Comparison of ENCODE assay signal across 16 cellular contexts in the genomic region with DNA sequence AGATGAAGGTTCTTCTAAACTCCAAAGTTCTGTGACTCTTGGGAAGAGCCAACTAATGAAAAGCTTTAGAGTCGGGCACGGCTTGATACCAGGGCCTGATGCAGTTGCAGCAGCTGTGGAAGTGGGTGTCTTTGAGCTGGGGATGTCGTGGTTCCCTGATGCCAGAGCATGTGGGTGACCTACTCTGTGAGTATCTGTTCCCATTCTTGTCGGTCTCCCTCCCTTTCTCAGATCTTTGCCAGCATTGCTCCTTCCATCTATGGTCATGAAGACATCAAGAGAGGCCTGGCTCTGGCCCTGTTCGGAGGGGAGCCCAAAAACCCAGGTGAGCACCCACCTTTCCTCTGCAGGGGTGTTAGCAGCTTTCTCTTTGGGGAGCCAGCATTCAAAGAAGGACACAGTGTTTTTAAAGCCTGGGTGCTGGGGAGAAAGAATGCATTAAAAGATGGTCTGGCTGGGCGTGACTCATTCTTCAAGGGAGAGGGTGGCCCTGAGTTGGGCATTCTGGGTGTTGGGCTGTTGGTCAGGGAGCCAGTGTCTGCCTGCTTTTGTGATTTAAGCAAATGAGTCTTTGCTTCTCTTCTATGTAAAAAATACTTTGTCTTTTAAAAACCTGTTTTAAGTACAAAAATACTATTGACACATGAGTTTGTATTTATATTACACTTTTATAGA. TPM values are rescaled to one million over a fixed set of nuclear protein-coding genes. Genes with fewer than 3 reads are reported as not detected.
DNase-seq lines count a peak whose midpoint lies in the region; TF ChIP-seq lines count a peak whose summit lies in the region.
"Had no signal": no experiment of that assay in that cellular context is flagged by ENCODE, and none has a peak within 500 bp of the region (broad histone marks: within the 10 kb centered on the region; RNA-seq: fewer than 3 reads in every experiment).

No MANE protein-coding gene starts in this region.

- no peak overlapping the region for H3K4me2 ChIP-seq in GM23248 (ENCODE audit: unreplicated experiment)
- H3K4me2 ChIP-seq: BLaER1 treated with 17β-estradiol and CSF1 and Interleukin-3, amounts not matched to agents 10 nM and 100 nM had no signal

- H3K4me1 ChIP-seq in GM23248 (ENCODE audit: insufficient read depth) (peaks cover 33% of the 10 kb centered on the region), adrenal gland (replicated peaks in 1 of 2) (peaks cover 0 to 3% of the 10 kb centered on the region in 2 donors)

- H3K9me3 Mint-ChIP-seq in Calu3 (ENCODE audit: low read depth, unreplicated experiment): no peaks in the 10 kb centered on the region
- H3K9me3 Mint-ChIP-seq in T-helper 2 cell treated with Interferon-gamma antibody and Interleukin-4, amounts not matched to agents 5 μg/mL and 100 μg/mL, for 36 hours: no peaks in the 10 kb centered on the region

- H3K9me2 ChIP-seq in GM23248 (ENCODE audit: insufficient read depth): no peaks in the 10 kb centered on the region

- H3K9me3 ChIP-seq in GM23248 (ENCODE audit: low read depth) (no peaks in the 10 kb centered on the region), adrenal gland (replicated peaks in 1 of 3) (no peaks in the 10 kb centered on the region)
- H3K9me3 ChIP-seq: BLaER1 treated with 17β-estradiol and CSF1 and Interleukin-3, amounts not matched to agents 10 nM and 100 nM had no signal

- CTCF ChIA-PET in Calu3 (lab: Charles Lee): no interaction called here

- no peaks in the 10 kb centered on the region for H4K20me1 ChIP-seq in GM23248 (ENCODE audit: insufficient read depth)

- H3K79me2 ChIP-seq in GM23248 (ENCODE audit: insufficient read depth): no peaks in the 10 kb centered on the region

- H3K4me1 Mint-ChIP-seq in Calu3 (ENCODE audit: low read depth, unreplicated experiment): peaks cover 8% of the 10 kb centered on the region
- peaks cover 13% of the 10 kb centered on the region for H3K4me1 Mint-ChIP-seq in T-helper 2 cell treated with Interferon-gamma antibody and Interleukin-4, amounts not matched to agents 5 μg/mL and 100 μg/mL, for 36 hours (ENCODE audit: low read depth)

- peaks cover 8% of the 10 kb centered on the region; the same call in 1 of the 2 replicates for H3F3A ChIP-seq in GM23248 (ENCODE audit: insufficient read depth)

- H3K4me3 Mint-ChIP-seq in Calu3 (ENCODE audit: low read depth, unreplicated experiment): no peak overlapping the region
- no peak overlapping the region for H3K4me3 Mint-ChIP-seq in T-helper 2 cell treated with Interferon-gamma antibody and Interleukin-4, amounts not matched to agents 5 μg/mL and 100 μg/mL, for 36 hours

- TF ChIP-seq CTCF in Calu3 (IDR thresholded peaks at IDR 0.05; ENCODE audit: unreplicated experiment) (no peak), adrenal gland (IDR thresholded peaks at IDR 0.05) (no peak)

- H3K27ac ChIP-seq in GM23248: no peak overlapping the region
- no peak overlapping the region for H3K27ac ChIP-seq in adrenal gland
- H3K27ac ChIP-seq: BLaER1 treated with 17β-estradiol and CSF1 and Interleukin-3, amounts not matched to agents 10 nM and 100 nM; HL-60 had no signal

- H3K36me3 ChIP-seq in GM23248 (ENCODE audit: low read depth) (no peaks in the 10 kb centered on the region), adrenal gland (replicated peaks in 1 of 2) (peaks cover 0 to 2% of the 10 kb centered on the region in 2 donors)

- H3K27ac Mint-ChIP-seq in Calu3 (ENCODE audit: unreplicated experiment): peak overlapping the region; percentile 13
- no peak overlapping the region for H3K27ac Mint-ChIP-seq in T-helper 2 cell treated with Interferon-gamma antibody and Interleukin-4, amounts not matched to agents 5 μg/mL and 100 μg/mL, for 36 hours

- WGBS in GM23248 (ENCODE audit: low coverage in 1 of 2, low lambda C conversion rate in 2 of 2, missing lambda C conversion rate in 2 of 2), 2 experiments: 74 to 78% methylated on average over 6 of the region's 6 CpGs
- 78 to 86% (median 85%) methylated on average over 6 of the region's 6 CpGs for WGBS in adrenal gland, 4 donors

- H3K9ac ChIP-seq in GM23248: no peak overlapping the region
- H3K9ac ChIP-seq: BLaER1 treated with 17β-estradiol and CSF1 and Interleukin-3, amounts not matched to agents 10 nM and 100 nM had no signal

- TF ChIP-seq POLR2A in adrenal gland (IDR thresholded peaks at IDR 0.05): no peak

- intact Hi-C loops in Calu3 (cut with micrococcal nuclease; ENCODE audit: unreplicated experiment): no loop called here
- intact Hi-C loops in adrenal gland (cut with DNase I): no loop called here
- intact Hi-C loops in posterior vena cava (cut with DNase I): no loop called here

- no peaks in the 10 kb centered on the region for H3K27me3 Mint-ChIP-seq in Calu3 (ENCODE audit: unreplicated experiment)
- H3K27me3 Mint-ChIP-seq in T-helper 2 cell treated with Interferon-gamma antibody and Interleukin-4, amounts not matched to agents 5 μg/mL and 100 μg/mL, for 36 hours (ENCODE audit: low read depth): no peaks in the 10 kb centered on the region

- DNase-seq in Calu3 (no peak), GM23248 (peak; percentile 53), adrenal gland (peak in 4 of 7 donors; percentile 36 to 55 (median 52)), posterior vena cava (ENCODE audit: low spot score) (peak; percentile 44), ecto neural progenitor cell (ENCODE audit: low spot score) (no peak), cerebellar nuclear complex (lab: John Stamatoyannopoulos, UW) (no peak)
- DNase-seq in T-helper 2 cell treated with Interferon-gamma antibody and Interleukin-4, amounts not matched to agents 5 μg/mL and 100 μg/mL, for 36 hours (ENCODE audit: low spot score): no peak
- DNase-seq: NCI-H1092 treated with DMSO at 0.1 percent for 48 hours; NCI-H1694; NCI-H345; NCI-H69; NK-92 treated with Interleukin-12 subunit alpha and Interleukin-12 subunit beta, amount 100 ng/mL, for 24 hours; OCI-M1 had no signal

- H3K27me3 ChIP-seq in GM23248 (replicated peaks; ENCODE audit: insufficient read depth) (no peaks in the 10 kb centered on the region), adrenal gland (no peaks in the 10 kb centered on the region)
- H3K27me3 ChIP-seq: BLaER1 treated with 17β-estradiol and CSF1 and Interleukin-3, amounts not matched to agents 10 nM and 100 nM had no signal

- no peak overlapping the region for H2AFZ ChIP-seq in GM23248

- no TSS peak for BruUV-seq in Calu3 (replicated peaks; lab: Mats Ljungman, UMichigan)

- H3K4me3 ChIP-seq in GM23248: no peak overlapping the region
- H3K4me3 ChIP-seq in adrenal gland: no peak overlapping the region
- H3K4me3 ChIP-seq: BLaER1 treated with 17β-estradiol and CSF1 and Interleukin-3, amounts not matched to agents 10 nM and 100 nM; K562 had no signal

- H3K36me3 Mint-ChIP-seq in Calu3 (ENCODE audit: insufficient read depth, unreplicated experiment): peaks cover 30% of the 10 kb centered on the region
- peaks cover 68% of the 10 kb centered on the region for H3K36me3 Mint-ChIP-seq in T-helper 2 cell treated with Interferon-gamma antibody and Interleukin-4, amounts not matched to agents 5 μg/mL and 100 μg/mL, for 36 hours (ENCODE audit: low read depth)

- in situ Hi-C loops in GM23248 (cut with MboI): no loop called here

RNA-seq across cellular contexts. Expression of a gene that starts 13.2 kb away (rescaled TPM):
- total RNA-seq in Calu3 (2022): 36.1 and 43.6 TPM in 2 replicates
- total RNA-seq in GM23248 (2014; rRNA removed; shearing (Covaris generic)): 0.89 and 2.5 TPM in 2 replicates
- polyA plus RNA-seq in GM23248 (2016; fragmentation: Nextera tagmentation; extraction: Ambion mirVana): 1.2 and 1.8 TPM in 2 replicates
- 10 to 100 TPM; 22.0 to 52.4 (median 25.8) TPM for total RNA-seq in adrenal gland
- 10 to 100 TPM; 17.0 to 28.7 (median 22.5) TPM for polyA plus RNA-seq in adrenal gland
- total RNA-seq in posterior vena cava: 1 to 10 TPM; 2.0 to 2.5 TPM

RNA-seq across cellular contexts. Expression of a gene that starts 17.6 kb away (rescaled TPM):
- total RNA-seq in Calu3 (2022): 120 and 121 TPM in 2 replicates
- total RNA-seq in GM23248 (2014; rRNA removed; shearing (Covaris generic)): 30.3 and 36.4 TPM in 2 replicates
- 14.4 and 14.7 TPM in 2 replicates for polyA plus RNA-seq in GM23248 (2016; fragmentation: Nextera tagmentation; extraction: Ambion mirVana)
- total RNA-seq in adrenal gland: 10 to 100 TPM in 4 of 8 donors, 1 to 10 TPM in 4; 4.8 to 11.9 (median 9.7) TPM
- 1 to 10 TPM; 1.7 to 3.0 (median 2.5) TPM for polyA plus RNA-seq in adrenal gland
- 1 to 10 TPM; 4.0 to 5.6 TPM for total RNA-seq in posterior vena cava

RNA-seq across cellular contexts. Expression of a gene that starts 25.2 kb away (rescaled TPM):
- total RNA-seq in Calu3 (2022): 62.4 and 66.4 TPM in 2 replicates
- 56.1 and 65.1 TPM in 2 replicates for total RNA-seq in GM23248 (2014; rRNA removed; shearing (Covaris generic))
- 42.8 and 45.4 TPM in 2 replicates for polyA plus RNA-seq in GM23248 (2016; fragmentation: Nextera tagmentation; extraction: Ambion mirVana)
- total RNA-seq in adrenal gland: 10 to 100 TPM; 28.0 to 65.6 (median 47.5) TPM
- 10 to 100 TPM; 13.5 to 54.5 (median 47.0) TPM for polyA plus RNA-seq in adrenal gland
- 10 to 100 TPM; 21.4 to 22.8 TPM for total RNA-seq in posterior vena cava

RNA-seq across cellular contexts. Expression of a gene that starts 57.0 kb away (rescaled TPM):
- total RNA-seq in Calu3 (2022) (25.1 and 27.2 TPM in 2 replicates), adrenal gland (10 to 100 TPM; 13.0 to 68.0 (median 32.2) TPM), posterior vena cava (10 to 100 TPM; 27.7 to 28.9 TPM)
- total RNA-seq in GM23248 (2014; rRNA removed; shearing (Covaris generic)): 7.8 and 8.9 TPM in 2 replicates
- polyA plus RNA-seq in GM23248 (2016; fragmentation: Nextera tagmentation; extraction: Ambion mirVana) (20.4 and 20.9 TPM in 2 replicates), adrenal gland (10 to 100 TPM in 2 of 3 donors, 1 to 10 TPM in 1; 2.8 to 96.0 (median 62.1) TPM)

Comparison
In these comparisons a context has a peak if more than half of its experiments do, and no peak if none do; other contexts are left out.
1. DNase-seq: peak in GM23248 (single experiment), adrenal gland (4 of 7) and posterior vena cava (single experiment); none in Calu3 (single experiment), T-helper 2 cell treated with Interferon-gamma antibody and Interleukin-4, amounts not matched to agents 5 μg/mL and 100 μg/mL, for 36 hours (single experiment), ecto neural progenitor cell (single experiment) and cerebellar nuclear complex (0 of 2).